In genomic region chr1:27644369-27645070, GRCh38 we compare ENCODE assay signal across 15 cellular contexts. TPM values are rescaled to one million over a fixed set of nuclear protein-coding genes. Genes with fewer than 3 reads are reported as not detected.
A peak's percentile ranks its signal among the peaks of the same experiment; 100 is the strongest.
DNase-seq lines count a peak whose midpoint lies in the region; ATAC-seq, FAIRE-seq and TF ChIP-seq lines count a peak whose summit lies in the region.
"Had no signal": no experiment of that assay in that cellular context is flagged by ENCODE, and none has a peak within 500 bp of the region (broad histone marks: within the 10 kb centered on the region; RNA-seq: fewer than 3 reads in every experiment).

No MANE protein-coding gene starts in this region.

- H2AFZ ChIP-seq in HepG2 (ENCODE audit: low read length) (no peak overlapping the region), OCI-LY3 (ENCODE audit: low read depth, low read length) (peak overlapping the region; percentile 71; the same call in 1 of the 2 replicates)

- no peak overlapping the region for H3K4me3 ChIP-seq in HepG2 (replicated peaks in 1 of 3; ENCODE audit: insufficient read depth in 1 of 3, low read depth in 2 of 3, low read length in 3 of 3)
- no peak overlapping the region for H3K4me3 ChIP-seq in right lobe of liver
- H3K4me3 ChIP-seq in OCI-LY3 (ENCODE audit: low read length), result no peak overlapping the region
- H3K4me3 ChIP-seq in naive thymus-derived CD4-positive, alpha-beta T cell (ENCODE audit: low read length), result no peak overlapping the region
- H3K4me3 ChIP-seq: SK-N-MC had no signal

- H3K9me3 ChIP-seq in HepG2 (ENCODE audit: low read length) (no peaks in the 10 kb centered on the region), right lobe of liver (no peaks in the 10 kb centered on the region), OCI-LY3 (ENCODE audit: insufficient read depth, low read length) (no peaks in the 10 kb centered on the region)
- H3K9me3 ChIP-seq in naive thymus-derived CD4-positive, alpha-beta T cell (ENCODE audit: control insufficient read depth in 2 of 3, low read length in 3 of 3), result no peaks in the 10 kb centered on the region

- 45% methylated on average over 4 of the region's 5 CpGs for WGBS in HepG2 (ENCODE audit: low lambda C conversion rate)
- 77% methylated on average over 5 of the region's 5 CpGs for WGBS in right lobe of liver (ENCODE audit: insufficient coverage, low coverage, low lambda C conversion rate, missing lambda C conversion rate)

- H3K79me2 ChIP-seq in HepG2 (ENCODE audit: insufficient read depth, low read length) (no peaks in the 10 kb centered on the region), OCI-LY3 (ENCODE audit: low read length) (no peaks in the 10 kb centered on the region)

- H3K27ac ChIP-seq in HepG2 (ENCODE audit: extremely low read length, insufficient read depth, low read length), result no peak overlapping the region
- H3K27ac ChIP-seq in right lobe of liver, result no peak overlapping the region
- H3K27ac ChIP-seq in OCI-LY3 (ENCODE audit: low read length), result no peak overlapping the region
- no peak overlapping the region for H3K27ac ChIP-seq in naive thymus-derived CD4-positive, alpha-beta T cell (ENCODE audit: low read depth, low read length)
- H3K27ac ChIP-seq: SK-N-MC had no signal

- FAIRE-seq in HepG2 (lab: Jason Lieb, UNC), result no peak

- no TSS peak for BruUV-seq in HepG2 (replicated peaks; lab: Mats Ljungman, UMichigan)

- no peak for TF ChIP-seq RAD21 in HepG2 (CRISPR knock-in tag; IDR thresholded peaks at IDR 0.05)

- no peak overlapping the region for H3K9ac ChIP-seq in HepG2 (ENCODE audit: insufficient read depth, low read depth, low read length)
- H3K9ac ChIP-seq in OCI-LY3 (ENCODE audit: low read length), result no peak overlapping the region

- no peaks in the 10 kb centered on the region for H3K9me3 Mint-ChIP-seq in naive thymus-derived CD4-positive, alpha-beta T cell
- no peaks in the 10 kb centered on the region for H3K9me3 Mint-ChIP-seq in mesothelial cell of epicardium

- no peak overlapping the region for H3K4me2 ChIP-seq in HepG2 (ENCODE audit: low read depth, low read length)
- no peak overlapping the region for H3K4me2 ChIP-seq in OCI-LY3 (ENCODE audit: low read length)

- H3K4me3 Mint-ChIP-seq in naive thymus-derived CD4-positive, alpha-beta T cell, result peak overlapping the region in 4 of 10 donors; percentile 7 to 34 (median 28)
- no peak overlapping the region for H3K4me3 Mint-ChIP-seq in mesothelial cell of epicardium

- in situ Hi-C loops in HepG2 (cut with HindIII; ENCODE audit: extremely low pct_ligation_motif_present, low pct_unique_long_range_greater_than_20kb), result no loop called here

- H3K36me3 Mint-ChIP-seq in naive thymus-derived CD4-positive, alpha-beta T cell, result no peaks in the 10 kb centered on the region
- H3K36me3 Mint-ChIP-seq in mesothelial cell of epicardium, result no peaks in the 10 kb centered on the region

- H3K27me3 ChIP-seq in HepG2 (ENCODE audit: control insufficient read depth in 1 of 2, insufficient read depth in 2 of 2, low read length in 2 of 2), result peaks cover 1 to 15% of the 10 kb centered on the region in 2 experiments; a peak in 1 of 5 replicates
- H3K27me3 ChIP-seq in right lobe of liver, result no peaks in the 10 kb centered on the region
- H3K27me3 ChIP-seq in OCI-LY3 (ENCODE audit: low read depth, low read length), result no peaks in the 10 kb centered on the region
- H3K27me3 ChIP-seq in naive thymus-derived CD4-positive, alpha-beta T cell (ENCODE audit: control insufficient read depth in 2 of 2, insufficient read depth in 2 of 2, low read length in 2 of 2), result no peaks in the 10 kb centered on the region

- POLR2A ChIA-PET in HepG2 (lab: Yijun Ruan, JAX), result no interaction called here
- POLR2A ChIA-PET in naive thymus-derived CD4-positive, alpha-beta T cell (lab: Charles Lee), result interaction anchor here (1.3 to 2.5 kb wide), 3 partner anchors 14 to 40 kb away, joined by 5 to 31 read pairs (median 8); partner anchors contain the start of gene AHDC1

- TF ChIP-seq EP300 in HepG2 (IDR thresholded peaks at IDR 0.05; ENCODE audit: low read depth in 2 of 2, low read length in 2 of 2) (no peak), HepG2 (CRISPR knock-in tag; IDR thresholded peaks at IDR 0.05; ENCODE audit: borderline replicate concordance) (no peak)

- intact Hi-C loops in HepG2 (cut with micrococcal nuclease; ENCODE audit: unreplicated experiment) (no loop called here), right lobe of liver (cut with DNase I) (no loop called here), left colon (cut with DNase I, micrococcal nuclease) (no loop called here)
- intact Hi-C loops in naive thymus-derived CD4-positive, alpha-beta T cell (cut with micrococcal nuclease), result loop anchor here (1.0 kb wide), 2 partner anchors 19 to 35 kb away; no protein-coding TSS in a partner anchor

- H4K20me1 ChIP-seq in HepG2 (ENCODE audit: insufficient read depth, low read length) (no peaks in the 10 kb centered on the region), OCI-LY3 (ENCODE audit: insufficient read depth, low read length) (no peaks in the 10 kb centered on the region)

- peak overlapping the region; percentile 38 to 85 (median 64) for H3K27ac Mint-ChIP-seq in naive thymus-derived CD4-positive, alpha-beta T cell
- no peak overlapping the region for H3K27ac Mint-ChIP-seq in mesothelial cell of epicardium

- no peaks in the 10 kb centered on the region for H3K27me3 Mint-ChIP-seq in naive thymus-derived CD4-positive, alpha-beta T cell
- no peaks in the 10 kb centered on the region for H3K27me3 Mint-ChIP-seq in mesothelial cell of epicardium (ENCODE audit: low read depth)

- H3K4me1 ChIP-seq in HepG2 (ENCODE audit: insufficient read depth, low read length), result 0 out of 2 replicates have a peak, but pooled peaks cover 6% of the 10 kb centered on the region
- H3K4me1 ChIP-seq in right lobe of liver, result no peaks in the 10 kb centered on the region
- peaks cover 9% of the 10 kb centered on the region; the same call in 1 of the 2 replicates for H3K4me1 ChIP-seq in OCI-LY3 (ENCODE audit: low read length)
- peaks cover 11 to 12% of the 10 kb centered on the region in 2 donors for H3K4me1 ChIP-seq in naive thymus-derived CD4-positive, alpha-beta T cell (ENCODE audit: control insufficient read depth in 2 of 2, insufficient read depth in 2 of 2, low read length in 2 of 2)

- H3K36me3 ChIP-seq in HepG2 (replicated peaks in 1 of 2; ENCODE audit: control insufficient read depth in 1 of 2, insufficient read depth in 2 of 2, low read length in 2 of 2) (no peaks in the 10 kb centered on the region), right lobe of liver (no peaks in the 10 kb centered on the region), OCI-LY3 (replicated peaks; ENCODE audit: low read depth, low read length) (no peaks in the 10 kb centered on the region)
- H3K36me3 ChIP-seq in naive thymus-derived CD4-positive, alpha-beta T cell (ENCODE audit: control insufficient read depth in 2 of 3, insufficient read depth in 3 of 3, low read length in 3 of 3), result no peaks in the 10 kb centered on the region

- peaks cover 4 to 41% (median 19%) of the 10 kb centered on the region in 7 donors for H3K4me1 Mint-ChIP-seq in naive thymus-derived CD4-positive, alpha-beta T cell
- H3K4me1 Mint-ChIP-seq in mesothelial cell of epicardium, result no peaks in the 10 kb centered on the region

- no peak for ATAC-seq in HepG2
- ATAC-seq in right lobe of liver, result no peak
- ATAC-seq in naive thymus-derived CD4-positive, alpha-beta T cell, result no peak
- no peak for ATAC-seq in HG02970 (IDR thresholded peaks at IDR 0.05; ENCODE audit: low FRiP score, unreplicated experiment)
- no peak for ATAC-seq in left colon

- DNase-seq in HepG2 (ENCODE audit: low spot score) (no peak), right lobe of liver (no peak), mesothelial cell of epicardium (ENCODE audit: low spot score in 2 of 2, unreplicated experiment in 2 of 2) (no peak), left colon (no peak), NCI-H345 treated with DMSO at 0.1 percent for 48 hours (lab: John Stamatoyannopoulos, UW; ENCODE audit: unreplicated experiment) (no peak)
- DNase-seq in naive thymus-derived CD4-positive, alpha-beta T cell, result no peak
- DNase-seq: C1 segment of cervical spinal cord, DMS79 treated with DMSO at 0.1 percent for 48 hours, NCI-H1436 treated with DMSO at 0.1 percent for 48 hours, NCI-H2081, NCI-H526 treated with DMSO at 0.1 percent for 48 hours had no signal

- CTCF ChIA-PET in HepG2 (lab: Yijun Ruan, JAX; ENCODE audit: low intra/inter-chr PET ratio, low total read pairs), result interaction anchor here (0.8 to 2.0 kb wide), 5 partner anchors 15 to 37 kb away, joined by 3 to 24 read pairs (median 4); no protein-coding TSS in a partner anchor
- CTCF ChIA-PET in naive thymus-derived CD4-positive, alpha-beta T cell (lab: Charles Lee), result interaction anchor here (0.7 to 8.7 kb wide), 10 partner anchors 12 to 128 kb away, joined by 3 to 109 read pairs (median 6); partner anchors contain the start of genes AHDC1 and STX12

- TF ChIP-seq POLR2A in HepG2 (IDR thresholded peaks at IDR 0.05; ENCODE audit: insufficient read depth in 1 of 2, low read depth in 2 of 2, low read length in 2 of 2) (no peak), right lobe of liver (IDR thresholded peaks at IDR 0.05) (no peak)

- TF ChIP-seq CTCF in HepG2 (CRISPR knock-in tag; IDR thresholded peaks at IDR 0.05) (no peak), right lobe of liver (IDR thresholded peaks at IDR 0.05) (no peak), OCI-LY3 (IDR thresholded peaks at IDR 0.05; ENCODE audit: low read depth, low read length) (no peak), mesothelial cell of epicardium (IDR thresholded peaks at IDR 0.05; ENCODE audit: unreplicated experiment) (no peak)

RNA-seq across cellular contexts. Expression of gene FGR, which starts 9.5 kb away (rescaled TPM):
- total RNA-seq in HepG2 (2016; rRNA removed; fragmentation: Illumina TruSeq; extraction: Trizol) (not detected in 2 replicates), right lobe of liver (1 to 10 TPM; 2.5 to 10.0 (median 6.3) TPM), mesothelial cell of epicardium (0.11 to 0.53 TPM (median 0.20 TPM) in 3 replicates), left colon (1 to 10 TPM; 1.6 to 2.2 TPM)
- not detected in 2 replicates for total RNA-seq in HepG2 (2016; cell fraction: cytosol; rRNA removed; fragmentation: Illumina TruSeq; extraction: Trizol; ENCODE audit: low read depth)
- not detected in 2 replicates for total RNA-seq in HepG2 (2016; cell fraction: insoluble cytoplasmic fraction; rRNA removed; fragmentation: Illumina TruSeq; extraction: Trizol)
- not detected in 2 replicates for total RNA-seq in HepG2 (2016; cell fraction: membrane; rRNA removed; fragmentation: Illumina TruSeq; extraction: Trizol)
- total RNA-seq in HepG2 (2016; cell fraction: nucleus; rRNA removed; fragmentation: Illumina TruSeq; extraction: Trizol), result not detected in 2 replicates
- polyA plus RNA-seq in HepG2 (2011; rRNA removed), result 0.04 TPM in 1 of 2 replicates, not detected in the other
- polyA plus RNA-seq in HepG2 (2011; cell fraction: cytosol; rRNA removed), result 0.01 and 0.04 TPM in 2 replicates
- polyA plus RNA-seq in HepG2 (2011; cell fraction: nucleus; rRNA removed), result 0.14 and 0.33 TPM in 2 replicates
- polyA plus RNA-seq in HepG2 (2012), result not detected in 2 replicates
- polyA plus RNA-seq in HepG2 (2016; cell fraction: cytosol; fragmentation: Illumina TruSeq; extraction: Trizol; ENCODE audit: low read depth), result not detected in 2 replicates
- not detected in 2 replicates for polyA plus RNA-seq in HepG2 (2016; cell fraction: insoluble cytoplasmic fraction; fragmentation: Illumina TruSeq; extraction: Trizol; ENCODE audit: low read depth)
- not detected in 2 replicates for polyA plus RNA-seq in HepG2 (2016; cell fraction: membrane; fragmentation: Illumina TruSeq; extraction: Trizol; ENCODE audit: low read depth)
- polyA plus RNA-seq in HepG2 (2016; cell fraction: nucleus; fragmentation: Illumina TruSeq; extraction: Trizol; ENCODE audit: insufficient read depth, low read depth), result not detected in 2 replicates
- 0.33 TPM in 1 of 2 replicates, not detected in the other for polyA minus RNA-seq in HepG2 (2011; rRNA and poly(A)+ RNA removed; ENCODE audit: low replicate concordance)
- polyA minus RNA-seq in HepG2 (2011; cell fraction: cytosol; rRNA and poly(A)+ RNA removed), result not detected in 2 replicates
- not detected in 2 replicates for polyA minus RNA-seq in HepG2 (2011; cell fraction: nucleus; rRNA and poly(A)+ RNA removed)
- total RNA-seq in naive thymus-derived CD4-positive, alpha-beta T cell, result 100 to 1,000 TPM in 1 of 5 experiments, 10 to 100 TPM in 1, 1 to 10 TPM in 2, under 1 TPM in 1; 0.15 to 246 (median 1.9) TPM
- polyA plus RNA-seq in naive thymus-derived CD4-positive, alpha-beta T cell, result under 1 TPM; 0.70 to 0.72 TPM
- total RNA-seq: A172 had no signal

RNA-seq across cellular contexts. Expression of gene IFI6, which starts 27.5 kb away (rescaled TPM):
- 6.1 and 13.2 TPM in 2 replicates for total RNA-seq in HepG2 (2016; rRNA removed; fragmentation: Illumina TruSeq; extraction: Trizol)
- total RNA-seq in HepG2 (2016; cell fraction: cytosol; rRNA removed; fragmentation: Illumina TruSeq; extraction: Trizol; ENCODE audit: low read depth), result 2.7 and 3.0 TPM in 2 replicates
- 7.4 and 12.7 TPM in 2 replicates for total RNA-seq in HepG2 (2016; cell fraction: insoluble cytoplasmic fraction; rRNA removed; fragmentation: Illumina TruSeq; extraction: Trizol)
- 3.2 and 3.3 TPM in 2 replicates for total RNA-seq in HepG2 (2016; cell fraction: membrane; rRNA removed; fragmentation: Illumina TruSeq; extraction: Trizol)
- total RNA-seq in HepG2 (2016; cell fraction: nucleus; rRNA removed; fragmentation: Illumina TruSeq; extraction: Trizol), result 8.4 and 10.6 TPM in 2 replicates
- 12.9 and 21.8 TPM in 2 replicates for polyA plus RNA-seq in HepG2 (2011; rRNA removed)
- 18.2 and 23.3 TPM in 2 replicates for polyA plus RNA-seq in HepG2 (2011; cell fraction: cytosol; rRNA removed)
- 6.3 and 11.3 TPM in 2 replicates for polyA plus RNA-seq in HepG2 (2011; cell fraction: nucleus; rRNA removed)
- polyA plus RNA-seq in HepG2 (2012), result 10.8 and 16.9 TPM in 2 replicates
- 2.0 and 3.3 TPM in 2 replicates for polyA plus RNA-seq in HepG2 (2016; cell fraction: cytosol; fragmentation: Illumina TruSeq; extraction: Trizol; ENCODE audit: low read depth)
- 5.6 and 6.9 TPM in 2 replicates for polyA plus RNA-seq in HepG2 (2016; cell fraction: insoluble cytoplasmic fraction; fragmentation: Illumina TruSeq; extraction: Trizol; ENCODE audit: low read depth)
- polyA plus RNA-seq in HepG2 (2016; cell fraction: membrane; fragmentation: Illumina TruSeq; extraction: Trizol; ENCODE audit: low read depth), result 3.2 and 3.9 TPM in 2 replicates
- polyA plus RNA-seq in HepG2 (2016; cell fraction: nucleus; fragmentation: Illumina TruSeq; extraction: Trizol; ENCODE audit: insufficient read depth, low read depth), result 12.0 and 16.6 TPM in 2 replicates
- polyA minus RNA-seq in HepG2 (2011; rRNA and poly(A)+ RNA removed; ENCODE audit: low replicate concordance), result 7.1 and 42.2 TPM in 2 replicates
- 4.4 and 7.3 TPM in 2 replicates for polyA minus RNA-seq in HepG2 (2011; cell fraction: cytosol; rRNA and poly(A)+ RNA removed)
- polyA minus RNA-seq in HepG2 (2011; cell fraction: nucleus; rRNA and poly(A)+ RNA removed), result 1.3 and 1.4 TPM in 2 replicates
- 10 to 100 TPM in 5 of 6 experiments, 1 to 10 TPM in 1; 9.5 to 45.7 (median 33.2) TPM for total RNA-seq in right lobe of liver
- 100 to 1,000 TPM in 1 of 5 experiments, 10 to 100 TPM in 4; 24.7 to 266 (median 33.2) TPM for total RNA-seq in naive thymus-derived CD4-positive, alpha-beta T cell
- polyA plus RNA-seq in naive thymus-derived CD4-positive, alpha-beta T cell, result 100 to 1,000 TPM; 166 to 186 TPM
- total RNA-seq in mesothelial cell of epicardium, result 419 to 500 TPM (median 425 TPM) in 3 replicates
- 10 to 100 TPM; 15.7 to 19.6 TPM for total RNA-seq in left colon

RNA-seq across cellular contexts. Expression of gene AHDC1, which starts 40.6 kb away (rescaled TPM):
- 2.6 and 2.7 TPM in 2 replicates for total RNA-seq in HepG2 (2016; rRNA removed; fragmentation: Illumina TruSeq; extraction: Trizol)
- 1.9 and 2.6 TPM in 2 replicates for total RNA-seq in HepG2 (2016; cell fraction: cytosol; rRNA removed; fragmentation: Illumina TruSeq; extraction: Trizol; ENCODE audit: low read depth)
- 3.1 and 3.5 TPM in 2 replicates for total RNA-seq in HepG2 (2016; cell fraction: insoluble cytoplasmic fraction; rRNA removed; fragmentation: Illumina TruSeq; extraction: Trizol)
- 1.6 and 2.4 TPM in 2 replicates for total RNA-seq in HepG2 (2016; cell fraction: membrane; rRNA removed; fragmentation: Illumina TruSeq; extraction: Trizol)
- 3.0 and 6.6 TPM in 2 replicates for total RNA-seq in HepG2 (2016; cell fraction: nucleus; rRNA removed; fragmentation: Illumina TruSeq; extraction: Trizol)
- 1.0 and 1.2 TPM in 2 replicates for polyA plus RNA-seq in HepG2 (2011; rRNA removed)
- 0.52 and 0.72 TPM in 2 replicates for polyA plus RNA-seq in HepG2 (2011; cell fraction: cytosol; rRNA removed)
- polyA plus RNA-seq in HepG2 (2011; cell fraction: nucleus; rRNA removed), result 7.0 and 8.3 TPM in 2 replicates
- 4.7 and 7.3 TPM in 2 replicates for polyA plus RNA-seq in HepG2 (2012)
- polyA plus RNA-seq in HepG2 (2016; cell fraction: cytosol; fragmentation: Illumina TruSeq; extraction: Trizol; ENCODE audit: low read depth), result 0.24 and 0.35 TPM in 2 replicates
- polyA plus RNA-seq in HepG2 (2016; cell fraction: insoluble cytoplasmic fraction; fragmentation: Illumina TruSeq; extraction: Trizol; ENCODE audit: low read depth), result 3.9 and 4.0 TPM in 2 replicates
- polyA plus RNA-seq in HepG2 (2016; cell fraction: membrane; fragmentation: Illumina TruSeq; extraction: Trizol; ENCODE audit: low read depth), result 0.32 and 0.57 TPM in 2 replicates
- 12.2 and 16.8 TPM in 2 replicates for polyA plus RNA-seq in HepG2 (2016; cell fraction: nucleus; fragmentation: Illumina TruSeq; extraction: Trizol; ENCODE audit: insufficient read depth, low read depth)
- 3.1 and 6.5 TPM in 2 replicates for polyA minus RNA-seq in HepG2 (2011; rRNA and poly(A)+ RNA removed; ENCODE audit: low replicate concordance)
- polyA minus RNA-seq in HepG2 (2011; cell fraction: cytosol; rRNA and poly(A)+ RNA removed), result 3.1 and 3.7 TPM in 2 replicates
- 5.1 and 5.3 TPM in 2 replicates for polyA minus RNA-seq in HepG2 (2011; cell fraction: nucleus; rRNA and poly(A)+ RNA removed)
- 10 to 100 TPM in 3 of 6 experiments, 1 to 10 TPM in 3; 5.5 to 21.3 (median 10.9) TPM for total RNA-seq in right lobe of liver
- total RNA-seq in naive thymus-derived CD4-positive, alpha-beta T cell, result 10 to 100 TPM; 18.4 to 38.8 (median 21.3) TPM
- 1 to 10 TPM in 1 of 2 donors, under 1 TPM in 1; 0.90 to 2.0 TPM for polyA plus RNA-seq in naive thymus-derived CD4-positive, alpha-beta T cell
- 71.4 to 73.5 TPM (median 72.1 TPM) in 3 replicates for total RNA-seq in mesothelial cell of epicardium
- 10 to 100 TPM; 21.5 to 25.2 TPM for total RNA-seq in left colon

Comparison
In these comparisons a context has a peak if more than half of its experiments do, and no peak if none do; other contexts are left out.
1. intact Hi-C loops: an anchor here in naive thymus-derived CD4-positive, alpha-beta T cell (1.0 kb wide); none called in HepG2, right lobe of liver and left colon.